9 cellular contexts compared by ENCODE assay signal in genomic region chr20:20489054-20489453, GRCh38.
DNase-seq lines count a peak whose midpoint lies in the region; ATAC-seq and TF ChIP-seq lines count a peak whose summit lies in the region.
"Had no signal": no experiment of that assay in that cellular context is flagged by ENCODE, and none has a peak within 500 bp of the region (broad histone marks: within the 10 kb centered on the region; RNA-seq: fewer than 3 reads in every experiment).

No MANE protein-coding gene starts in this region.

- TF ChIP-seq CTCF in astrocyte of the spinal cord (IDR thresholded peaks at IDR 0.05; ENCODE audit: low read depth, low read length) (no peak), lower lobe of right lung (IDR thresholded peaks at IDR 0.05) (no peak)

- H3K27ac ChIP-seq in lower lobe of right lung (no peak overlapping the region), caudate nucleus (ENCODE audit: low read depth, low read length) (no peak overlapping the region)
- H3K27ac ChIP-seq: colonic mucosa had no signal

- peaks cover 66% of the 10 kb centered on the region for H3K36me3 ChIP-seq in lower lobe of right lung
- H3K36me3 ChIP-seq: colonic mucosa had no signal

- no peaks in the 10 kb centered on the region for H3K4me1 ChIP-seq in lower lobe of right lung
- H3K4me1 ChIP-seq: colonic mucosa had no signal

- in situ Hi-C loops in astrocyte of the spinal cord (cut with HindIII; ENCODE audit: low sequenced_read_pairs) = no loop called here

- H3K27me3 ChIP-seq in lower lobe of right lung (ENCODE audit: low read depth) = no peaks in the 10 kb centered on the region
- H3K27me3 ChIP-seq: colonic mucosa had no signal

- H3K9me3 ChIP-seq in lower lobe of right lung = no peaks in the 10 kb centered on the region
- H3K9me3 ChIP-seq: colonic mucosa had no signal

- H3K4me3 ChIP-seq in astrocyte of the spinal cord (ENCODE audit: low read depth, low read length) = no peak overlapping the region
- no peak overlapping the region for H3K4me3 ChIP-seq in lower lobe of right lung
- H3K4me3 ChIP-seq: colonic mucosa had no signal

- DNase-seq in astrocyte of the spinal cord (ENCODE audit: low read depth, low spot score) = peak; percentile 38
- no peak for DNase-seq in lower lobe of right lung
- DNase-seq in putamen (ENCODE audit: low spot score) = no peak
- no peak for DNase-seq in caudate nucleus (lab: John Stamatoyannopoulos, UW)
- DNase-seq: colonic mucosa, nucleus accumbens had no signal

- intact Hi-C loops in lower lobe of right lung (cut with DNase I) = no loop called here

- ATAC-seq in GM18519 (IDR thresholded peaks at IDR 0.05; ENCODE audit: low FRiP score, unreplicated experiment) = peak; percentile 75
- peak; percentile 82 for ATAC-seq in GM21367 (IDR thresholded peaks at IDR 0.05; ENCODE audit: unreplicated experiment)
- peak; percentile 87 for ATAC-seq in HG03095 (IDR thresholded peaks at IDR 0.05; ENCODE audit: unreplicated experiment)
- no peak for ATAC-seq in lower lobe of right lung

Comparison
In these comparisons a context has a peak if more than half of its experiments do, and no peak if none do; other contexts are left out.
1. ATAC-seq: peak in GM18519 (single experiment), GM21367 (single experiment) and HG03095 (single experiment); none in lower lobe of right lung (0 of 2).